In the genomic region with DNA sequence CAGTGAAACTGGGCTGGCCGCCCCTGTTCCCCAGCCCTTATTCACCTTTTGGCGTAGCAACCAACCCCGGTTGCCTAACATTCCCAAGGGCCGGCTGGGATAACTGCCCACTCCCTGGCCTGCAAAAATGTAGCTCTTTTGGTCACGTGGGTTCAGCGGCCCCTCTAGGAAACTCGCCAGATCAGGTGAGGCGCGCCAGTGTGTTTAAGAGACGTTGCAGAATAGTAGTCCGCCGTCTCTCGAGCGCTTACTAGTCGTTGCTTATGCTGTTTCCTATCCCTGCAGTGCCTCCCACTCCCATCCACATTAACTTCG, we compare ENCODE assay signal across 8 cellular contexts. TPM values are rescaled to one million over a fixed set of nuclear protein-coding genes. Genes with fewer than 3 reads are reported as not detected.
DNase-seq lines count a peak whose midpoint lies in the region; ATAC-seq and TF ChIP-seq lines count a peak whose summit lies in the region.

No MANE protein-coding gene starts in this region.

- H3K4me1 ChIP-seq in breast epithelium, result peaks cover 0 to 9% of the 10 kb centered on the region in 2 donors

- peaks cover 1% of the 10 kb centered on the region for H3K36me3 ChIP-seq in breast epithelium

- peak; percentile 24 for DNase-seq in AG08396 (ENCODE audit: low spot score)
- peak; percentile 40 for DNase-seq in NCI-H1417 treated with DMSO at 0.1 percent for 48 hours (lab: John Stamatoyannopoulos, UW)
- peak; percentile 17 for DNase-seq in T1000 (lab: John Stamatoyannopoulos, UW)
- peak; percentile 52 to 75 for DNase-seq in breast epithelium (ENCODE audit: low spot score in 2 of 2)
- DNase-seq in iPS-NIHi7 (ENCODE audit: extremely low spot score), result peak; percentile 46

- no peak for TF ChIP-seq CTCF in breast epithelium (IDR thresholded peaks at IDR 0.05)

- H3K27ac ChIP-seq in breast epithelium (peak overlapping the region; percentile 98 to 99), skin epidermis (peak overlapping the region; percentile 77 to 100 (median 99))

- ATAC-seq in GM19395 (IDR thresholded peaks at IDR 0.05; ENCODE audit: unreplicated experiment) (peak; percentile 16), HG03280 (IDR thresholded peaks at IDR 0.05; ENCODE audit: unreplicated experiment) (no peak)

- no peak for TF ChIP-seq POLR2A in breast epithelium (IDR thresholded peaks at IDR 0.05)

- no peaks in the 10 kb centered on the region for H3K9me3 ChIP-seq in breast epithelium

- peak overlapping the region; percentile 89 to 94 (median 91) for H3K4me3 ChIP-seq in breast epithelium
- peak overlapping the region; percentile 65 to 95 (median 83) for H3K4me3 ChIP-seq in skin epidermis

- intact Hi-C loops in breast epithelium (cut with DNase I; ENCODE audit: low total_unique reads), result no loop called here

- no peaks in the 10 kb centered on the region for H3K27me3 ChIP-seq in breast epithelium

RNA-seq across cellular contexts. Expression of a gene that starts 0.6 kb away (rescaled TPM):
- total RNA-seq in breast epithelium, result 10 to 100 TPM; 48.6 to 66.9 (median 52.1) TPM

RNA-seq across cellular contexts. Expression of a gene that starts 1.3 kb away (rescaled TPM):
- 10 to 100 TPM; 42.1 to 69.7 (median 48.8) TPM for total RNA-seq in breast epithelium
